Comparison of ENCODE assay signal across 2 cellular contexts in genomic region chr10:88813200-88813599, GRCh38.
TF ChIP-seq lines count a peak whose summit lies in the region.

No MANE protein-coding gene starts in this region.

TF ChIP-seq in HepG2, 621 proteins besides CTCF, POLR2A, EP300 and RAD21:
- TF ChIP-seq DNMT1 (CRISPR knock-in tag; IDR thresholded peaks at IDR 0.05) (no peak), MAFF (IDR thresholded peaks at IDR 0.05; ENCODE audit: low read depth, low read length) (peak; percentile 30; the same call in 1 of the 2 replicates), CREB3 (CRISPR knock-in tag; IDR thresholded peaks at IDR 0.05) (no peak), IRF1 (CRISPR knock-in tag; IDR thresholded peaks at IDR 0.05; ENCODE audit: low read depth) (no peak), MAFK (conservative IDR thresholded peaks at IDR 0.05 in 1 of 2, IDR thresholded peaks at IDR 0.05 in 1 of 2; ENCODE audit: low read length in 2 of 2) (peak in 1 of 2 experiments; percentile 59; a peak in 2 of 4 replicates)

TF ChIP-seq in WTC11, 78 proteins besides CTCF, POLR2A, EP300 and RAD21:
- TF ChIP-seq CREB1 (CRISPR knock-in tag; IDR thresholded peaks at IDR 0.05) (no peak), GABPB1 (CRISPR knock-in tag; IDR thresholded peaks at IDR 0.05) (no peak), OVOL2 (CRISPR knock-in tag; IDR thresholded peaks at IDR 0.05; ENCODE audit: borderline replicate concordance) (no peak), SMAD4 (CRISPR knock-in tag; IDR thresholded peaks at IDR 0.05) (no peak), GRHL2 (CRISPR knock-in tag; IDR thresholded peaks at IDR 0.05; ENCODE audit: insufficient replicate concordance, severe bottlenecking) (no peak)
